1 cellular context compared by ENCODE assay signal in genomic region chr2:181790716-181791649, GRCh38.
A peak's percentile ranks its signal among the peaks of the same experiment; 100 is the strongest.
TF ChIP-seq lines count a peak whose summit lies in the region.

No MANE protein-coding gene starts in this region.

TF ChIP-seq in SK-N-SH, 30 proteins besides CTCF, POLR2A, EP300 and RAD21 (continued from another document):
- TF ChIP-seq GABPA (IDR thresholded peaks at IDR 0.05; ENCODE audit: low read depth) (0 out of 2 replicates have a peak, but pooled peaks have one; percentile 28), SIN3A (IDR thresholded peaks at IDR 0.05; ENCODE audit: borderline replicate concordance, low read depth, low read length) (no peak), FOXM1 (IDR thresholded peaks at IDR 0.05; ENCODE audit: low read depth) (peak; percentile 90), EZH2phosphoT487 (IDR thresholded peaks at IDR 0.05; ENCODE audit: borderline replicate concordance, low read depth) (no peak), TAF1 (IDR thresholded peaks at IDR 0.05; ENCODE audit: borderline replicate concordance, low read depth, low read length) (no peak)
